In the genomic region with DNA sequence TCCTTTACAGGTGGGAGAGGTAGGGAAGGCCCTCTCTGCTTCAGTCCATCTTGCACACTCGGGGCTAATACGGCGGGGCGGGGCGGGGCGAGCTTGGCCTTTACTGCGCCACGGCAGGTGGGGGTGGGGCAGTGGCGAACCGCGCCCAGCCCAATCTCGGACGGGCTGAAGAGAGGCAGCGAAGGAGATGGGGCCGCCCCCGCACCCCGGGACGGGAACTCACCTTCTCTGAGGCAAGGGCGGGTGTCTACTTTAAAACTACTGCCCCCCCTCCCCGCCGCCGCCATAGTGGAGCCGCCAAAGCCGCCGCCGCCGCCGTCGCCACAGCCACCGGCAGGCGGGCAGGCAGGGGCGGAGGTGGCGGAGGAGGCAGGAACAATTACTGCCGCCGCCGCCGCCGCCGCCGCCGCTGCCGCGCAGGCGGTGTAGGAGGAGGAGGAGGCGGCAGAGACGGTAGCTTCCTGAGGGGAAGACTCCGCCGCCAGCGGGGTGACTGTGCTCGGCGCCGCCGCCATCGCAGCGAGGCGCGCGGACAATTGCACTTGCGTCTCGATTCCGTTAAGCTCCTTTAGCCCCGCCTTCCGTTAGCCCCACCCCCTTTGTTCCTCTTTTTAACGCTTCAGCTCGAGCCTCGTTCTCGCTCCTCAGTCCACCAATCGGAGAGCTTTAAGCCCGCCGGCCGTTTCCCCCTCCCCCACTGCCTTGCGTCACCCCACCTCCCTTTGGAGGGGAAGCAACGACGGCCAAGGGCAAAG, we compare ENCODE assay signal across 8 cellular contexts. TPM values are rescaled to one million over a fixed set of nuclear protein-coding genes. Genes with fewer than 3 reads are reported as not detected.
DNase-seq lines count a peak whose midpoint lies in the region; ATAC-seq and TF ChIP-seq lines count a peak whose summit lies in the region.

A gene (minus strand): TSS at position 534 of the 755 bp plus-strand sequence. CDS start 19 bp downstream, at position 515.

- peak within 1 kb of the TSS; percentile 48 for H3K4me3 ChIP-seq in H7 (ENCODE audit: insufficient read depth, low read depth, low read length)
- peak within 1 kb of the TSS; percentile 76 for H3K4me3 ChIP-seq in SJCRH30

- ATAC-seq in omental fat pad (ENCODE audit: low FRiP score): peak; percentile 91

- intact Hi-C loops in activated naive CD4-positive, alpha-beta T cell treated with anti-CD3 and anti-CD28 coated beads for 36 hours (cut with micrococcal nuclease): loop anchor here (1.0 to 5.0 kb wide), 6 partner anchors 133 to 721 kb away; a partner anchor contains a TSS

- no peaks in the 10 kb centered on the region for H3K27me3 Mint-ChIP-seq in activated naive CD4-positive, alpha-beta T cell treated with anti-CD3 and anti-CD28 coated beads for 36 hours (ENCODE audit: low read depth)

- no peak for TF ChIP-seq CTCF in omental fat pad (IDR thresholded peaks at IDR 0.05)

- DNase-seq in G401 (ENCODE audit: low spot score): peak; percentile 92
- DNase-seq in H7: peak; percentile 73
- DNase-seq in M059J (ENCODE audit: low read depth): peak; percentile 90
- DNase-seq in SJCRH30: peak; percentile 88
- DNase-seq in activated naive CD4-positive, alpha-beta T cell treated with anti-CD3 and anti-CD28 coated beads for 36 hours: peak; percentile 96
- DNase-seq in glomerular visceral epithelial cell (ENCODE audit: extremely low spot score): peak; percentile 72
- DNase-seq in omental fat pad (ENCODE audit: low spot score): peak; percentile 80

- no peaks in the 10 kb centered on the region for H3K9me3 ChIP-seq in SJCRH30 (replicated peaks)

- CTCF ChIA-PET in activated naive CD4-positive, alpha-beta T cell treated with anti-CD3 and anti-CD28 coated beads for 36 hours (lab: Charles Lee): interaction anchor here (0.7 kb wide), 1 partner anchor 173 kb away, joined by 3 read pairs; no protein-coding TSS in a partner anchor

- H3K27ac ChIP-seq in SJCRH30 (no peak within 1 kb of the TSS), temporal lobe (ENCODE audit: low read depth, low read length) (peak within 1 kb of the TSS; percentile 65)

- H3K36me3 ChIP-seq in H7 (replicated peaks; ENCODE audit: control insufficient read depth, insufficient read depth, low read length): no peaks in the 10 kb centered on the region
- no peaks in the 10 kb centered on the region for H3K36me3 ChIP-seq in SJCRH30

- H3K4me3 Mint-ChIP-seq in activated naive CD4-positive, alpha-beta T cell treated with anti-CD3 and anti-CD28 coated beads for 36 hours: peak within 1 kb of the TSS; percentile 92

- peak within 1 kb of the TSS; percentile 91 for H3K27ac Mint-ChIP-seq in activated naive CD4-positive, alpha-beta T cell treated with anti-CD3 and anti-CD28 coated beads for 36 hours

- H3K4me1 Mint-ChIP-seq in activated naive CD4-positive, alpha-beta T cell treated with anti-CD3 and anti-CD28 coated beads for 36 hours (ENCODE audit: low read depth): peaks cover 11% of the 10 kb centered on the region

- peaks cover 3% of the 10 kb centered on the region for H3K9me3 Mint-ChIP-seq in activated naive CD4-positive, alpha-beta T cell treated with anti-CD3 and anti-CD28 coated beads for 36 hours

- peaks cover 2% of the 10 kb centered on the region for H3K36me3 Mint-ChIP-seq in activated naive CD4-positive, alpha-beta T cell treated with anti-CD3 and anti-CD28 coated beads for 36 hours (ENCODE audit: low read depth)

- no peaks in the 10 kb centered on the region for H3K4me1 ChIP-seq in SJCRH30

- in situ Hi-C loops in G401 (cut with HindIII; ENCODE audit: low sequenced_read_pairs): no loop called here

- H3K27me3 ChIP-seq in H7 (ENCODE audit: control insufficient read depth, insufficient read depth, low read length): no peaks in the 10 kb centered on the region
- no peaks in the 10 kb centered on the region for H3K27me3 ChIP-seq in SJCRH30

RNA-seq across cellular contexts. Expression of the gene that starts here (rescaled TPM):
- 0.68 and 1.6 TPM in 2 replicates for total RNA-seq in G401 (2014; rRNA removed; shearing (Covaris generic))
- 0.87 and 3.3 TPM in 2 replicates for total RNA-seq in H7 (2014; rRNA removed; shearing (Covaris generic))
- total RNA-seq in M059J (2014; rRNA removed; shearing (Covaris generic)): 0.62 and 0.86 TPM in 2 replicates
- 0.04 and 0.13 TPM in 2 replicates for total RNA-seq in SJCRH30 (2014; rRNA removed; shearing (Covaris generic))
- 1 to 10 TPM; 2.7 to 2.8 TPM for total RNA-seq in activated naive CD4-positive, alpha-beta T cell treated with anti-CD3 and anti-CD28 coated beads for 36 hours
- total RNA-seq in omental fat pad (10 to 100 TPM in 1 of 4 donors, 1 to 10 TPM in 3; 5.3 to 14.5 (median 6.3) TPM), temporal lobe (12.5 TPM)

Comparison
In these comparisons a context has a peak if more than half of its experiments do, and no peak if none do; other contexts are left out.
1. Peak in DNase-seq in M059J; RNA of the gene not detected or under 1 TPM.
2. Peak in DNase-seq and H3K4me3 ChIP-seq in SJCRH30; RNA of the gene not detected or under 1 TPM.